In genomic region chr1:55702064-55702463, GRCh38 we compare ENCODE assay signal across 9 cellular contexts.
A peak's percentile ranks its signal among the peaks of the same experiment; 100 is the strongest.
DNase-seq lines count a peak whose midpoint lies in the region; TF ChIP-seq lines count a peak whose summit lies in the region.
"Had no signal": no experiment of that assay in that cellular context is flagged by ENCODE, and none has a peak within 500 bp of the region (broad histone marks: within the 10 kb centered on the region; RNA-seq: fewer than 3 reads in every experiment).

No MANE protein-coding gene starts in this region.

- H3K4me3 Mint-ChIP-seq in osteocyte (ENCODE audit: unreplicated experiment): no peak overlapping the region
- H3K4me3 Mint-ChIP-seq: T-helper 1 cell treated with Interleukin-12 subunit alpha and Interleukin-12 subunit beta and Interleukin-4 antibody, amounts not matched to agents 30 μg/mL and 1 μg/mL, for 36 hours had no signal

- in situ Hi-C loops in HAP-1 (cut with MboI; ENCODE audit: low sequenced_read_pairs): no loop called here

- H3K4me3 ChIP-seq in HAP-1 (no peak overlapping the region), choroid plexus epithelial cell (ENCODE audit: low read depth, low read length) (no peak overlapping the region)

- H3K27me3 Mint-ChIP-seq in osteocyte (ENCODE audit: unreplicated experiment): no peaks in the 10 kb centered on the region

- H3K4me1 ChIP-seq in HAP-1: no peaks in the 10 kb centered on the region

- TF ChIP-seq CTCF in GM12872 (IDR thresholded peaks at IDR 0.05; ENCODE audit: insufficient read depth, low read depth, low read length): peak; percentile 91
- TF ChIP-seq CTCF in choroid plexus epithelial cell (conservative IDR thresholded peaks at IDR 0.05; ENCODE audit: low read depth, low read length): peak; percentile 92
- peak; percentile 56 for TF ChIP-seq CTCF in osteocyte (IDR thresholded peaks at IDR 0.05)

- no peak overlapping the region for H3K27ac Mint-ChIP-seq in osteocyte (ENCODE audit: unreplicated experiment)
- H3K27ac Mint-ChIP-seq: T-helper 1 cell treated with Interleukin-12 subunit alpha and Interleukin-12 subunit beta and Interleukin-4 antibody, amounts not matched to agents 30 μg/mL and 1 μg/mL, for 36 hours had no signal

- H3K9me3 ChIP-seq in HAP-1: no peaks in the 10 kb centered on the region

- no peaks in the 10 kb centered on the region for H3K27me3 ChIP-seq in HAP-1 (ENCODE audit: low read depth)

- peaks cover 4% of the 10 kb centered on the region for H3K36me3 Mint-ChIP-seq in osteocyte (ENCODE audit: unreplicated experiment)

- no peaks in the 10 kb centered on the region for H3K36me3 ChIP-seq in HAP-1 (replicated peaks)

- DNase-seq in HAP-1 (ENCODE audit: low spot score in 2 of 2): peak; percentile 20 to 40
- DNase-seq in NCI-H1694 (lab: John Stamatoyannopoulos, UW): peak; percentile 28
- DNase-seq in choroid plexus epithelial cell (ENCODE audit: low read depth): peak; percentile 80
- DNase-seq in osteocyte (ENCODE audit: extremely low spot score, unreplicated experiment): no peak
- no peak for DNase-seq in NCI-H345 (lab: John Stamatoyannopoulos, UW)
- DNase-seq in UCSD-AML1 (lab: John Stamatoyannopoulos, UW; ENCODE audit: unreplicated experiment): no peak
- no peak for DNase-seq in epidermal melanocyte (ENCODE audit: insufficient read length, low spot score)

- H3K4me1 Mint-ChIP-seq in osteocyte (ENCODE audit: unreplicated experiment): peaks cover 71% of the 10 kb centered on the region

- H3K9me3 Mint-ChIP-seq in osteocyte (ENCODE audit: unreplicated experiment): peaks cover 10% of the 10 kb centered on the region
- H3K9me3 Mint-ChIP-seq: T-helper 1 cell treated with Interleukin-12 subunit alpha and Interleukin-12 subunit beta and Interleukin-4 antibody, amounts not matched to agents 30 μg/mL and 1 μg/mL, for 36 hours had no signal

Comparison
In these comparisons a context has a peak if more than half of its experiments do, and no peak if none do; other contexts are left out.
1. DNase-seq: peak in HAP-1 (2 of 2), NCI-H1694 (single experiment) and choroid plexus epithelial cell (single experiment); none in osteocyte (single experiment), NCI-H345 (single experiment), UCSD-AML1 (single experiment) and epidermal melanocyte (single experiment).
2. Peak in every context shown above with its lines, with median percentiles within 50 percentile points of each other: CTCF ChIP-seq.